In the genomic region with DNA sequence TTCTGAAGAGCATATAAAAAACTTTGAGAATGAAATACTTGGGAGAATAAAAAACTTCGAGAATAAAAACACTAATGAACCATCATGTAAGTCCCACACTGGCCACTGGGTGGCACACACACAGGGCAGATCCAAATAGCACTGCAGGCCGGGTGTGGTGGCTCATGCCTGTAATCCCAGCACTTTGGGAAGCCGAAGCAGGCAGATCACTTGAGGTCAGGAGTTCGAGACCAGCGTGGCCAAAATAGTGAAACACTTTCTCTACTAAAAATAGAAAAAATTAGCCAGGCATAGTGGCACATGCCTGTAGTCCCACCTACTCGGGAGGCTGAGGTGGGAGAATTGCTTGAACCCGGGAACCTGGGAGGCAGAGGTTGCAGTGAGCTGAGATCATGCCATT, we compare ENCODE assay signal across 1 cellular context.
TF ChIP-seq lines count a peak whose summit lies in the region.

No MANE protein-coding gene starts in this region.

TF ChIP-seq in SK-N-SH, 30 proteins besides CTCF, POLR2A, EP300 and RAD21:
- peak; percentile 47 for TF ChIP-seq SMC3 (IDR thresholded peaks at IDR 0.05; ENCODE audit: low read depth, low read length)
